ENCODE assay signal across 25 cellular contexts in genomic region chr2:62479917-62480316, GRCh38.
"Had no signal": no experiment of that assay in that cellular context is flagged by ENCODE, and none has a peak within 500 bp of the region (broad histone marks: within the 10 kb centered on the region; RNA-seq: fewer than 3 reads in every experiment).

No MANE protein-coding gene starts in this region.

- H3K4me1 ChIP-seq: colonic mucosa had no signal

- ATAC-seq: effector memory CD8-positive, alpha-beta T cell; esophagus mucosa; foreskin keratinocyte; gastrocnemius medialis; gastroesophageal sphincter; heart left ventricle; heart right ventricle had no signal

- H3K27ac ChIP-seq: colonic mucosa, coronary artery, dorsolateral prefrontal cortex, epithelial cell of prostate, esophagus muscularis mucosa, esophagus squamous epithelium, foreskin keratinocyte, gastrocnemius medialis, gastroesophageal sphincter, heart left ventricle had no signal

- H3K36me3 ChIP-seq: colonic mucosa, esophagus muscularis mucosa, esophagus squamous epithelium, gastrocnemius medialis, gastroesophageal sphincter, heart left ventricle, heart right ventricle had no signal

- H3K27ac Mint-ChIP-seq: dendritic cell treated with granulocyte-macrophage colony-stimulating factor and Interleukin-4, amounts not matched to agents 40 ng/mL and 50 ng/mL, for 4 days; effector memory CD8-positive, alpha-beta T cell; endodermal cell had no signal

- H3K27me3 ChIP-seq: colonic mucosa, dorsolateral prefrontal cortex, esophagus muscularis mucosa, esophagus squamous epithelium, foreskin keratinocyte, gastrocnemius medialis, gastroesophageal sphincter, heart left ventricle, heart right ventricle had no signal

- H3K9me3 Mint-ChIP-seq: dendritic cell treated with granulocyte-macrophage colony-stimulating factor and Interleukin-4, amounts not matched to agents 40 ng/mL and 50 ng/mL, for 4 days; effector memory CD8-positive, alpha-beta T cell; endodermal cell had no signal

- DNase-seq: colonic mucosa; cortex of kidney; dermis blood vessel endothelial cell; dorsolateral prefrontal cortex; effector CD4-positive, alpha-beta T cell; effector CD8-positive, alpha-beta T cell; effector memory CD4-positive, alpha-beta T cell; effector memory CD8-positive, alpha-beta T cell; endodermal cell; erythroblast; esophagus squamous epithelium; foreskin fibroblast; foreskin keratinocyte; foreskin melanocyte; gastrocnemius medialis; glutamatergic neuron; head of caudate nucleus; heart left ventricle; heart right ventricle had no signal

- H3K4me3 ChIP-seq: colonic mucosa, coronary artery, dorsolateral prefrontal cortex, esophagus muscularis mucosa, esophagus squamous epithelium, gastrocnemius medialis, gastroesophageal sphincter, heart left ventricle, heart right ventricle had no signal

- H3K9me3 ChIP-seq: colonic mucosa, esophagus muscularis mucosa, esophagus squamous epithelium, gastrocnemius medialis, gastroesophageal sphincter, heart left ventricle, heart right ventricle had no signal

- H3K4me3 Mint-ChIP-seq: dendritic cell treated with granulocyte-macrophage colony-stimulating factor and Interleukin-4, amounts not matched to agents 40 ng/mL and 50 ng/mL, for 4 days; effector memory CD8-positive, alpha-beta T cell; endodermal cell had no signal
